ENCODE assay signal across 20 cellular contexts in the genomic region with DNA sequence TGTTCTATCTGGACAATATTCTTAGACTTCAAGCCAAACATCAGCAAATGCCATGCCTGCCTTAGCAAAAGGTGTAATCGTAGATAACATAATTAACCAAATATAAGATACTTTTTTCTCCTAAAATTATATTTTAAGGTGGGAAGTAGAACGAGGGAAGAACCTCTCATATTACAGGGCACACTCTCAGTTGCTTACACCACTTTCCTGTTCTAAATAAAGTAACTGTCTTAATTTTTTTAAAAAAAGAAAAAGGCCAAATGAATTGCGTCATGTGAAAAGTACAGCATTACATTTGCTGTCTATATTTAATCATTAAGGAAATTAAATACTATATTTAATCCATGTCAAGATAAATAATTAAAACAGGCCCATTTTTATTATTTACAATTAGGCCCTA.
"Had no signal": no experiment of that assay in that cellular context is flagged by ENCODE, and none has a peak within 500 bp of the region (broad histone marks: within the 10 kb centered on the region; RNA-seq: fewer than 3 reads in every experiment).

No MANE protein-coding gene starts in this region.

- ATAC-seq: activated CD8-positive, alpha-beta T cell treated with anti-CD3 and anti-CD28 coated beads for 36 hours; activated T-cell treated with anti-CD3 and anti-CD28 coated beads, Interleukin-2, amount 50 U/mL, for 4 hours; left lung had no signal

- H3K27ac Mint-ChIP-seq: activated B cell treated with CpG ODN at 0.5 μM for 24 hours; activated naive CD4-positive, alpha-beta T cell treated with anti-CD3 and anti-CD28 coated beads, Interleukin-2, amount 10 ng/mL, durations not matched to agents 7 days and 5 days; dendritic cell treated with granulocyte-macrophage colony-stimulating factor and Interleukin-4, amounts not matched to agents 40 ng/mL and 50 ng/mL, for 4 days; mesothelial cell of epicardium; nephron progenitor cell had no signal

- H3K27me3 Mint-ChIP-seq: activated B cell treated with CpG ODN at 0.5 μM for 24 hours; activated CD8-positive, alpha-beta T cell treated with anti-CD3 and anti-CD28 coated beads for 36 hours; activated naive CD4-positive, alpha-beta T cell treated with anti-CD3 and anti-CD28 coated beads, Interleukin-2, amount 10 ng/mL, durations not matched to agents 7 days and 5 days; dendritic cell treated with granulocyte-macrophage colony-stimulating factor and Interleukin-4, amounts not matched to agents 40 ng/mL and 50 ng/mL, for 4 days had no signal

- H3K4me3 ChIP-seq: esophagus squamous epithelium, left lung, thyroid gland had no signal

- H3K4me3 Mint-ChIP-seq: activated B cell treated with CpG ODN at 0.5 μM for 24 hours; activated CD8-positive, alpha-beta T cell treated with anti-CD3 and anti-CD28 coated beads for 36 hours; activated naive CD4-positive, alpha-beta T cell treated with anti-CD3 and anti-CD28 coated beads, Interleukin-2, amount 10 ng/mL, durations not matched to agents 7 days and 5 days; activated T-cell treated with anti-CD3 and anti-CD28 coated beads, Interleukin-2, amount 50 U/mL, for 4 hours; dendritic cell treated with granulocyte-macrophage colony-stimulating factor and Interleukin-4, amounts not matched to agents 40 ng/mL and 50 ng/mL, for 4 days; mesothelial cell of epicardium; nephron progenitor cell had no signal

- H3K9me3 Mint-ChIP-seq: dendritic cell treated with granulocyte-macrophage colony-stimulating factor and Interleukin-4, amounts not matched to agents 40 ng/mL and 50 ng/mL, for 4 days; nephron progenitor cell had no signal

- H3K4me1 Mint-ChIP-seq: mesothelial cell of epicardium, nephron progenitor cell had no signal

- DNase-seq: activated B cell treated with CpG ODN at 0.5 μM for 24 hours; activated CD4-positive, alpha-beta T cell treated with anti-CD3 and anti-CD28 coated beads for 48 hours; activated CD8-positive, alpha-beta T cell treated with anti-CD3 and anti-CD28 coated beads for 36 hours; activated naive CD4-positive, alpha-beta T cell treated with anti-CD3 and anti-CD28 coated beads, Interleukin-2, amount 10 ng/mL, durations not matched to agents 7 days and 5 days; activated T-cell treated with anti-CD3 and anti-CD28 coated beads, Interleukin-2, amount 50 U/mL, for 4 hours; effector CD8-positive, alpha-beta T cell; esophagus squamous epithelium; glutamatergic neuron; hypothalamus; left lung; nephron progenitor cell; nucleus accumbens; retina; stimulated activated CD8-positive, alpha-beta memory T cell treated with anti-CD3 and anti-CD28 coated beads, Interleukin-4, amount 100 ng/mL, for 48 hours; stimulated activated naive CD4-positive, alpha-beta T cell; T-helper 1 cell; T-helper 9 cell; thyroid gland had no signal
